Comparison of ENCODE assay signal across 13 cellular contexts in the genomic region with DNA sequence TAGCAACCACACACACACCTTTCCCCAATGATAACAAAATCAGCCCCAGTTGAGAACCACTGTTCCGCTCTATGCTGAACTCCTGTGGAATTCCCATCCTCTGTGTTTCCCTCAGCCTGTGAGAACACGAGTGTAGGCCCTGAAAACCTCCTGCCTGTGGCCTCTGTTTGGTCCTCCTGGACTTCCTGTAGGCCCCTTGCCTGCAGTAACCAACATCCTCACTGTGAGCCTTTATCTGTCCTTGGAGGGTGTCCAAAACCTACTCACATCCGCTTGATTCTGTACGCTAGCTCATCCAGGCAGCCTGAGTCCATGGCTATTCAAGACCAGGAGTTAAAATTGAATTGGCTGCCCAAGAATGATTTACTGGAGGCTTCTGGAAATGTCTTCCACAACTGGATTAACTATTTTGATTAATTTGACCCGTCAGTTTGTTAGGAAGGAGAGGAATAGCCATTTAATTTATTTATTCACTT.
DNase-seq lines count a peak whose midpoint lies in the region; ATAC-seq, FAIRE-seq and TF ChIP-seq lines count a peak whose summit lies in the region.
"Had no signal": no experiment of that assay in that cellular context is flagged by ENCODE, and none has a peak within 500 bp of the region (broad histone marks: within the 10 kb centered on the region; RNA-seq: fewer than 3 reads in every experiment).

No MANE protein-coding gene starts in this region.

- H3K4me1 ChIP-seq in aorta (ENCODE audit: control insufficient read depth in 1 of 2, insufficient read depth in 2 of 2, low read length in 2 of 2) = no peaks in the 10 kb centered on the region
- H3K4me1 ChIP-seq: BLaER1 had no signal

- no peaks in the 10 kb centered on the region for H3K9me3 ChIP-seq in aorta (ENCODE audit: control insufficient read depth, low read length)

- H3K36me3 ChIP-seq in aorta (ENCODE audit: control insufficient read depth in 1 of 2, insufficient read depth in 2 of 2, low read length in 1 of 2) = no peaks in the 10 kb centered on the region
- H3K36me3 ChIP-seq: BLaER1 had no signal

- no peak overlapping the region for H3K27ac ChIP-seq in aorta (ENCODE audit: low read depth in 1 of 2, low read length in 2 of 2)
- H3K27ac ChIP-seq: BLaER1, epithelial cell of prostate had no signal

- no peak for FAIRE-seq in H54 (lab: Jason Lieb, UNC)

- WGBS in aorta, 2 donors = 54 to 68% methylated on average over 5 of the region's 5 CpGs

- no peak overlapping the region for H3K4me3 ChIP-seq in choroid plexus epithelial cell (ENCODE audit: low read depth, low read length)
- H3K4me3 ChIP-seq in aorta (ENCODE audit: low read length in 2 of 2) = no peak overlapping the region
- H3K4me3 ChIP-seq: BLaER1 had no signal

- DNase-seq in COR-L47 (lab: John Stamatoyannopoulos, UW) (peak; percentile 58), NCI-H2029 treated with DMSO at 0.1 percent for 48 hours (lab: John Stamatoyannopoulos, UW) (peak; percentile 44), choroid plexus epithelial cell (ENCODE audit: low read depth) (peak; percentile 96), lung microvascular endothelial cell (ENCODE audit: low read depth in 2 of 2) (peak; percentile 27 to 67), H54 (ENCODE audit: insufficient read length, low spot score) (no peak), aorta (no peak)
- DNase-seq: left colon, NCI-H2107, retina had no signal

- intact Hi-C loops in aorta (cut with DNase I) = no loop called here

- ATAC-seq in HG02588 (IDR thresholded peaks at IDR 0.05; ENCODE audit: unreplicated experiment) (no peak), aorta (ENCODE audit: low FRiP score) (no peak), HG03571 (IDR thresholded peaks at IDR 0.05; ENCODE audit: unreplicated experiment) (no peak)
- ATAC-seq: left colon had no signal

- no peak for TF ChIP-seq POLR2A in H54 (IDR thresholded peaks at IDR 0.05; ENCODE audit: low read depth, low read length)

- TF ChIP-seq CTCF in choroid plexus epithelial cell (conservative IDR thresholded peaks at IDR 0.05; ENCODE audit: low read depth, low read length) = no peak

- H3K27me3 ChIP-seq in aorta (ENCODE audit: control insufficient read depth in 1 of 2, insufficient read depth in 2 of 2, low read length in 1 of 2) = no peaks in the 10 kb centered on the region
- H3K27me3 ChIP-seq: BLaER1 had no signal

Comparison
In these comparisons a context has a peak if more than half of its experiments do, and no peak if none do; other contexts are left out.
1. DNase-seq: peak in COR-L47 (single experiment), NCI-H2029 treated with DMSO at 0.1 percent for 48 hours (single experiment), choroid plexus epithelial cell (single experiment) and lung microvascular endothelial cell (2 of 2); none in H54 (single experiment) and aorta (0 of 2).